29 cellular contexts compared by ENCODE assay signal in the genomic region with DNA sequence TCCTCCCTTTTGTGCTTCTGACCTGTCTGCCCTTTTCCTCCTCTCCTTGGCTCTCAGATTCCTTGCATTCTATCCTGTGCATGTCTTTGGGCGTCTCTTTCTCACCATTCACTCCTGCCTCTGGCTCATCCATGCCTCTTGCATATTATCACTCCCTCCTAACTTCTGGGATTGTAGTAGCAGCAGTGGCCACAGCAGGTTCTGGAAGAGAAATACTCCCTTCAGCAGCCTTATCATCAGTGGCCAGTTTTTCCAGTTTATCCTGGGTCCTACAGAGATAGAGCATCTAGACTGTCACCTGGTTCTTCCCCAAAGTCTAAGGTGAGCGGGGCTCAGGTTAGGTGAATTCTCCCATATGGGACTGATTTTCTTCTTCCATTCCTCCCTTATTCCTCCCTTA.
"Had no signal": no experiment of that assay in that cellular context is flagged by ENCODE, and none has a peak within 500 bp of the region (broad histone marks: within the 10 kb centered on the region; RNA-seq: fewer than 3 reads in every experiment).

No MANE protein-coding gene starts in this region.

- H3K4me2 ChIP-seq: smooth muscle cell had no signal

- ATAC-seq: left cardiac atrium; left lung; naive thymus-derived CD4-positive, alpha-beta T cell; sciatic nerve; stimulated activated naive CD8-positive, alpha-beta T cell treated with anti-CD3 and anti-CD28 coated beads, Interleukin-15, amount 100 ng/mL, for 72 hours; upper lobe of right lung had no signal

- H3K4me3 ChIP-seq: colonic mucosa, esophagus squamous epithelium, left lung, prostate gland, right atrium auricular region, smooth muscle cell, suprapubic skin, transverse colon, upper lobe of right lung, uterus had no signal

- FAIRE-seq: endometrium, frontal cortex had no signal

- DNase-seq: colonic mucosa; dermis blood vessel endothelial cell; effector memory CD4-positive, alpha-beta T cell; erythroblast; esophagus squamous epithelium; hypothalamus; left cardiac atrium; left lung; mesenchymal stem cell; midbrain; naive thymus-derived CD4-positive, alpha-beta T cell; nucleus accumbens; stimulated activated CD4-positive, alpha-beta T cell treated with anti-CD3 and anti-CD28 coated beads, Interleukin-12 subunit alpha, Interleukin-12 subunit beta, amount 100 ng/mL, for 4 hours; stimulated activated CD4-positive, alpha-beta T cell treated with anti-CD3 and anti-CD28 coated beads, Interleukin-1b, Interleukin-23, amount 100 ng/mL, for 48 hours; stimulated activated CD4-positive, alpha-beta T cell treated with anti-CD3 and anti-CD28 coated beads, Interleukin-4, amount 100 ng/mL, for 1 hour; stimulated activated CD8-positive, alpha-beta memory T cell treated with anti-CD3 and anti-CD28 coated beads, Interleukin-4, amount 100 ng/mL, for 48 hours; stimulated activated naive CD4-positive, alpha-beta T cell; stimulated activated naive CD8-positive, alpha-beta T cell treated with anti-CD3 and anti-CD28 coated beads, Interleukin-15, amount 100 ng/mL, for 72 hours; transverse colon; upper lobe of right lung; uterus had no signal

- H3K27me3 ChIP-seq: colonic mucosa, right atrium auricular region, upper lobe of right lung, uterus had no signal

- H3K36me3 ChIP-seq: colonic mucosa, esophagus squamous epithelium, left lung, prostate gland, right atrium auricular region, suprapubic skin, transverse colon, upper lobe of right lung, uterus had no signal

- H3K27ac Mint-ChIP-seq: naive thymus-derived CD4-positive, alpha-beta T cell; nephron; stimulated activated naive CD8-positive, alpha-beta T cell treated with anti-CD3 and anti-CD28 coated beads, Interleukin-15, amount 100 ng/mL, for 72 hours had no signal

- H3K4me1 ChIP-seq: colonic mucosa, esophagus squamous epithelium, left lung, prostate gland, right atrium auricular region, suprapubic skin, transverse colon, upper lobe of right lung, uterus had no signal

- H3K9me3 ChIP-seq: colonic mucosa, esophagus squamous epithelium, left lung, prostate gland, right atrium auricular region, suprapubic skin, transverse colon, upper lobe of right lung, uterus had no signal

- H3K9me3 Mint-ChIP-seq: naive thymus-derived CD4-positive, alpha-beta T cell; nephron; stimulated activated naive CD8-positive, alpha-beta T cell treated with anti-CD3 and anti-CD28 coated beads, Interleukin-15, amount 100 ng/mL, for 72 hours had no signal

- H3K36me3 Mint-ChIP-seq: naive thymus-derived CD4-positive, alpha-beta T cell had no signal

- H3K4me1 Mint-ChIP-seq: naive thymus-derived CD4-positive, alpha-beta T cell; stimulated activated naive CD8-positive, alpha-beta T cell treated with anti-CD3 and anti-CD28 coated beads, Interleukin-15, amount 100 ng/mL, for 72 hours had no signal

- H3K27ac ChIP-seq: colonic mucosa, esophagus squamous epithelium, left lung, prostate gland, right atrium auricular region, suprapubic skin, transverse colon, upper lobe of right lung, uterus had no signal

- H3K4me3 Mint-ChIP-seq: naive thymus-derived CD4-positive, alpha-beta T cell; nephron; stimulated activated naive CD8-positive, alpha-beta T cell treated with anti-CD3 and anti-CD28 coated beads, Interleukin-15, amount 100 ng/mL, for 72 hours had no signal
